Comparison of ENCODE assay signal across 9 cellular contexts in the genomic region with DNA sequence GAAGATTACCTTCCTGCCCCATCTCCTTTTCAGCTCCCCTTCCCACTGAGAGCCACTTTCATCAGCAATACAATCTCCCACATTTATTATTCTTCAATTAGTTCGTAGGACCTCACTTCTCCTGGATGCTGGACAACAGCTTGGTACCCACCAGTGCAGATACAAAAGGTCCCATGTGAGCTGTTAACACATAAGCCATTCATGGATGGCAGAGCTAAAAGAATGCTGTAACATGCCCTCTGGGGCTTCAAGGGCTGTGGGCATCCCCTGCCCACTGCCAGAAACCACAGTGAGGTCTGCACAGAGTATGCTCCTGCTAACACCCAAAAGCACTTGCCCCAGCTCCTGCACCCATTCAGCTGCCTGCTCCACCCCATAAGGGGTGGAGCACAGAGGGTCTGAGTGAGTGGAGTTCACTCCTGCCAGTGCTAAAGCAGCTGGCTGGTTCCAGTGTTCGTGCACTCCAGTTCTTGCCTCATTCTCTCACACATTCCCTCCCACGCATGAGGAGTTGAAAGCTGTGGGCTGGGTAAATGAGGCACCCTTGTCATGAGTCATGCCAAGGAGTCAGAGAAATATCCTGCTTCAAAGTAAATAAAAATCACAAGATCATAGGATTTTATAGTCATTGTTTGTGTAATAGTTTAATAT.
A peak's percentile ranks its signal among the peaks of the same experiment; 100 is the strongest.
DNase-seq lines count a peak whose midpoint lies in the region; ATAC-seq and TF ChIP-seq lines count a peak whose summit lies in the region.
"Had no signal": no experiment of that assay in that cellular context is flagged by ENCODE, and none has a peak within 500 bp of the region (broad histone marks: within the 10 kb centered on the region; RNA-seq: fewer than 3 reads in every experiment).

No MANE protein-coding gene starts in this region.

- no peak for TF ChIP-seq CTCF in prostate gland (IDR thresholded peaks at IDR 0.05)

- H3K27ac Mint-ChIP-seq in T-helper 2 cell treated with Interferon-gamma antibody and Interleukin-4, amounts not matched to agents 5 μg/mL and 100 μg/mL, for 36 hours, result no peak overlapping the region
- H3K27ac Mint-ChIP-seq in activated T-cell treated with anti-CD3 and anti-CD28 coated beads, Interleukin-2, amount 50 U/mL, for 72 hours, result no peak overlapping the region
- no peak overlapping the region for H3K27ac Mint-ChIP-seq in activated T-helper 1 cell treated with anti-CD3 and anti-CD28 coated beads, Interleukin-12 subunit alpha, Interleukin-12 subunit beta, Interleukin-2, Interleukin-4 antibody, amounts not matched to agents 30 ng/mL and 10 ng/mL and 1 ng/mL, durations not matched to agents 14 hours and 24 hours and 36 hours

- no peak overlapping the region for H3K4me3 Mint-ChIP-seq in T-helper 2 cell treated with Interferon-gamma antibody and Interleukin-4, amounts not matched to agents 5 μg/mL and 100 μg/mL, for 36 hours
- no peak overlapping the region for H3K4me3 Mint-ChIP-seq in activated T-cell treated with anti-CD3 and anti-CD28 coated beads, Interleukin-2, amount 50 U/mL, for 72 hours
- H3K4me3 Mint-ChIP-seq in activated T-helper 1 cell treated with anti-CD3 and anti-CD28 coated beads, Interleukin-12 subunit alpha, Interleukin-12 subunit beta, Interleukin-2, Interleukin-4 antibody, amounts not matched to agents 30 ng/mL and 10 ng/mL and 1 ng/mL, durations not matched to agents 14 hours and 24 hours and 36 hours, result no peak overlapping the region

- 50% methylated on average over 3 of the region's 3 CpGs for WGBS in prostate gland

- TF ChIP-seq POLR2A in prostate gland (IDR thresholded peaks at IDR 0.05), result no peak

- no peaks in the 10 kb centered on the region for H3K4me1 Mint-ChIP-seq in T-helper 2 cell treated with Interferon-gamma antibody and Interleukin-4, amounts not matched to agents 5 μg/mL and 100 μg/mL, for 36 hours (ENCODE audit: low read depth)
- peaks cover 5% of the 10 kb centered on the region for H3K4me1 Mint-ChIP-seq in activated T-cell treated with anti-CD3 and anti-CD28 coated beads, Interleukin-2, amount 50 U/mL, for 72 hours (ENCODE audit: low read depth)
- H3K4me1 Mint-ChIP-seq in activated T-helper 1 cell treated with anti-CD3 and anti-CD28 coated beads, Interleukin-12 subunit alpha, Interleukin-12 subunit beta, Interleukin-2, Interleukin-4 antibody, amounts not matched to agents 30 ng/mL and 10 ng/mL and 1 ng/mL, durations not matched to agents 14 hours and 24 hours and 36 hours (ENCODE audit: low read depth), result peaks cover 11% of the 10 kb centered on the region

- peak; percentile 72 for ATAC-seq in HG03097 (IDR thresholded peaks at IDR 0.05; ENCODE audit: low FRiP score, unreplicated experiment)
- peak; percentile 96 to 98 for ATAC-seq in activated T-cell treated with anti-CD3 and anti-CD28 coated beads, Interleukin-2, amount 50 U/mL, for 72 hours (replicated peaks in 1 of 2)

- H3K4me1 ChIP-seq in prostate gland (replicated peaks), result no peaks in the 10 kb centered on the region

- no peaks in the 10 kb centered on the region for H3K9me3 ChIP-seq in prostate gland

- H3K27me3 Mint-ChIP-seq in T-helper 2 cell treated with Interferon-gamma antibody and Interleukin-4, amounts not matched to agents 5 μg/mL and 100 μg/mL, for 36 hours (ENCODE audit: low read depth), result no peaks in the 10 kb centered on the region
- H3K27me3 Mint-ChIP-seq in activated T-cell treated with anti-CD3 and anti-CD28 coated beads, Interleukin-2, amount 50 U/mL, for 72 hours (ENCODE audit: low read depth), result no peaks in the 10 kb centered on the region
- H3K27me3 Mint-ChIP-seq in activated T-helper 1 cell treated with anti-CD3 and anti-CD28 coated beads, Interleukin-12 subunit alpha, Interleukin-12 subunit beta, Interleukin-2, Interleukin-4 antibody, amounts not matched to agents 30 ng/mL and 10 ng/mL and 1 ng/mL, durations not matched to agents 14 hours and 24 hours and 36 hours (ENCODE audit: insufficient read depth), result no peaks in the 10 kb centered on the region

- no peaks in the 10 kb centered on the region for H3K36me3 ChIP-seq in prostate gland

- H3K4me3 ChIP-seq in prostate gland, result no peak overlapping the region
- H3K4me3 ChIP-seq: SK-N-MC had no signal

- intact Hi-C loops in prostate gland (cut with DNase I), result no loop called here
- intact Hi-C loops in activated T-helper 1 cell treated with anti-CD3 and anti-CD28 coated beads, Interleukin-12 subunit alpha, Interleukin-12 subunit beta, Interleukin-2, Interleukin-4 antibody, amounts not matched to agents 30 ng/mL and 10 ng/mL and 1 ng/mL, durations not matched to agents 14 hours and 24 hours and 36 hours (cut with micrococcal nuclease), result no loop called here

- no peaks in the 10 kb centered on the region for H3K9me3 Mint-ChIP-seq in T-helper 2 cell treated with Interferon-gamma antibody and Interleukin-4, amounts not matched to agents 5 μg/mL and 100 μg/mL, for 36 hours
- H3K9me3 Mint-ChIP-seq in activated T-cell treated with anti-CD3 and anti-CD28 coated beads, Interleukin-2, amount 50 U/mL, for 72 hours, result no peaks in the 10 kb centered on the region
- H3K9me3 Mint-ChIP-seq in activated T-helper 1 cell treated with anti-CD3 and anti-CD28 coated beads, Interleukin-12 subunit alpha, Interleukin-12 subunit beta, Interleukin-2, Interleukin-4 antibody, amounts not matched to agents 30 ng/mL and 10 ng/mL and 1 ng/mL, durations not matched to agents 14 hours and 24 hours and 36 hours, result no peaks in the 10 kb centered on the region

- DNase-seq in T-helper 2 cell treated with Interferon-gamma antibody and Interleukin-4, amounts not matched to agents 5 μg/mL and 100 μg/mL, for 36 hours (ENCODE audit: low spot score), result peak; percentile 56
- DNase-seq in T-helper 2 cell (no peak), prostate gland (ENCODE audit: low spot score) (peak; percentile 21), cortex of kidney (lab: John Stamatoyannopoulos, UW) (no peak), inferior parietal cortex (ENCODE audit: extremely low spot score) (no peak)
- DNase-seq in activated T-cell treated with anti-CD3 and anti-CD28 coated beads, Interleukin-2, amount 50 U/mL, for 72 hours, result peak; percentile 23 to 46
- no peak for DNase-seq in activated T-helper 1 cell treated with anti-CD3 and anti-CD28 coated beads, Interleukin-12 subunit alpha, Interleukin-12 subunit beta, Interleukin-2, Interleukin-4 antibody, amounts not matched to agents 30 ng/mL and 10 ng/mL and 1 ng/mL, durations not matched to agents 14 hours and 24 hours and 36 hours (ENCODE audit: low spot score)

- no peaks in the 10 kb centered on the region for H3K27me3 ChIP-seq in prostate gland (replicated peaks; ENCODE audit: insufficient read depth)

- H3K36me3 Mint-ChIP-seq in T-helper 2 cell treated with Interferon-gamma antibody and Interleukin-4, amounts not matched to agents 5 μg/mL and 100 μg/mL, for 36 hours (ENCODE audit: low read depth), result no peaks in the 10 kb centered on the region
- H3K36me3 Mint-ChIP-seq in activated T-cell treated with anti-CD3 and anti-CD28 coated beads, Interleukin-2, amount 50 U/mL, for 72 hours (ENCODE audit: insufficient read depth in 2 of 2), result no peaks in the 10 kb centered on the region
- H3K36me3 Mint-ChIP-seq in activated T-helper 1 cell treated with anti-CD3 and anti-CD28 coated beads, Interleukin-12 subunit alpha, Interleukin-12 subunit beta, Interleukin-2, Interleukin-4 antibody, amounts not matched to agents 30 ng/mL and 10 ng/mL and 1 ng/mL, durations not matched to agents 14 hours and 24 hours and 36 hours (ENCODE audit: low read depth), result no peaks in the 10 kb centered on the region

- H3K27ac ChIP-seq in prostate gland, result peak overlapping the region in 1 of 2 donors; percentile 23
- H3K27ac ChIP-seq: SK-N-MC had no signal

Comparison
In these comparisons a context has a peak if more than half of its experiments do, and no peak if none do; other contexts are left out.
1. DNase-seq: peak in T-helper 2 cell treated with Interferon-gamma antibody and Interleukin-4, amounts not matched to agents 5 μg/mL and 100 μg/mL, for 36 hours (single experiment), activated T-cell treated with anti-CD3 and anti-CD28 coated beads, Interleukin-2, amount 50 U/mL, for 72 hours (2 of 2) and prostate gland (single experiment); none in T-helper 2 cell (0 of 5), cortex of kidney (single experiment), inferior parietal cortex (single experiment) and activated T-helper 1 cell treated with anti-CD3 and anti-CD28 coated beads, Interleukin-12 subunit alpha, Interleukin-12 subunit beta, Interleukin-2, Interleukin-4 antibody, amounts not matched to agents 30 ng/mL and 10 ng/mL and 1 ng/mL, durations not matched to agents 14 hours and 24 hours and 36 hours (single experiment).